ENCODE assay signal across 1 cellular context in the genomic region with DNA sequence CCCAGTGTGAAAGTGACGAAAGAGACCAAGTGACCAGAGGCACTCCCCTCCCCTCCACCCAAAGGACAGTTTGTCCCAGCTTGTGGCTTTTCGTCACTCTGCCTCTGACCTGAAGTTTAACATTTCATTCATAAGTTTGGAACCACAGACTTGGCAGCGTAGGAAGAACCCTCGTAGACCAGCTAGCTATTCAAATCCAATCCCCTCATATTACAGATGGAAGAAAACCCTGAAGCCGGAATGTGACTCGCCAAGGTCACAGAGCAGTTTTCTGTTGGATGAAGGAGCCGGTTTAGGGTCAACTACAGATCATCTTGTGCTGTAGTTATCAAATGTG.
A peak's percentile ranks its signal among the peaks of the same experiment; 100 is the strongest.
TF ChIP-seq lines count a peak whose summit lies in the region.

No MANE protein-coding gene starts in this region.

TF ChIP-seq in HepG2, 621 proteins besides CTCF, POLR2A, EP300 and RAD21 (continues in another document):
- TF ChIP-seq, protein P1, sequence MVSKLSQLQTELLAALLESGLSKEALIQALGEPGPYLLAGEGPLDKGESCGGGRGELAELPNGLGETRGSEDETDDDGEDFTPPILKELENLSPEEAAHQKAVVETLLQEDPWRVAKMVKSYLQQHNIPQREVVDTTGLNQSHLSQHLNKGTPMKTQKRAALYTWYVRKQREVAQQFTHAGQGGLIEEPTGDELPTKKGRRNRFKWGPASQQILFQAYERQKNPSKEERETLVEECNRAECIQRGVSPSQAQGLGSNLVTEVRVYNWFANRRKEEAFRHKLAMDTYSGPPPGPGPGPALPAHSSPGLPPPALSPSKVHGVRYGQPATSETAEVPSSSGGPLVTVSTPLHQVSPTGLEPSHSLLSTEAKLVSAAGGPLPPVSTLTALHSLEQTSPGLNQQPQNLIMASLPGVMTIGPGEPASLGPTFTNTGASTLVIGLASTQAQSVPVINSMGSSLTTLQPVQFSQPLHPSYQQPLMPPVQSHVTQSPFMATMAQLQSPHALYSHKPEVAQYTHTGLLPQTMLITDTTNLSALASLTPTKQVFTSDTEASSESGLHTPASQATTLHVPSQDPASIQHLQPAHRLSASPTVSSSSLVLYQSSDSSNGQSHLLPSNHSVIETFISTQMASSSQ (IDR thresholded peaks at IDR 0.05; ENCODE audit: low read depth): no peak
- TF ChIP-seq, protein P1 (CRISPR knock-in tag; IDR thresholded peaks at IDR 0.05; ENCODE audit: borderline replicate concordance): no peak
- TF ChIP-seq ZNF709 (CRISPR knock-in tag; IDR thresholded peaks at IDR 0.05): 0 out of 2 replicates have a peak, but pooled peaks have one; percentile 4
- no peak for TF ChIP-seq ZNF430 (CRISPR knock-in tag; IDR thresholded peaks at IDR 0.05)
- TF ChIP-seq ZBTB1 (CRISPR knock-in tag; IDR thresholded peaks at IDR 0.05; ENCODE audit: borderline replicate concordance): no peak
- no peak for TF ChIP-seq ZNF704 (CRISPR knock-in tag; IDR thresholded peaks at IDR 0.05; ENCODE audit: borderline replicate concordance)
- TF ChIP-seq HINFP (CRISPR knock-in tag; IDR thresholded peaks at IDR 0.05; ENCODE audit: low read depth): no peak
- no peak for TF ChIP-seq ZNF230 (CRISPR knock-in tag; IDR thresholded peaks at IDR 0.05)
- no peak for TF ChIP-seq NFYB (CRISPR knock-in tag; IDR thresholded peaks at IDR 0.05)
- TF ChIP-seq, protein P2, sequence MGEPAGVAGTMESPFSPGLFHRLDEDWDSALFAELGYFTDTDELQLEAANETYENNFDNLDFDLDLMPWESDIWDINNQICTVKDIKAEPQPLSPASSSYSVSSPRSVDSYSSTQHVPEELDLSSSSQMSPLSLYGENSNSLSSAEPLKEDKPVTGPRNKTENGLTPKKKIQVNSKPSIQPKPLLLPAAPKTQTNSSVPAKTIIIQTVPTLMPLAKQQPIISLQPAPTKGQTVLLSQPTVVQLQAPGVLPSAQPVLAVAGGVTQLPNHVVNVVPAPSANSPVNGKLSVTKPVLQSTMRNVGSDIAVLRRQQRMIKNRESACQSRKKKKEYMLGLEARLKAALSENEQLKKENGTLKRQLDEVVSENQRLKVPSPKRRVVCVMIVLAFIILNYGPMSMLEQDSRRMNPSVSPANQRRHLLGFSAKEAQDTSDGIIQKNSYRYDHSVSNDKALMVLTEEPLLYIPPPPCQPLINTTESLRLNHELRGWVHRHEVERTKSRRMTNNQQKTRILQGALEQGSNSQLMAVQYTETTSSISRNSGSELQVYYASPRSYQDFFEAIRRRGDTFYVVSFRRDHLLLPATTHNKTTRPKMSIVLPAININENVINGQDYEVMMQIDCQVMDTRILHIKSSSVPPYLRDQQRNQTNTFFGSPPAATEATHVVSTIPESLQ (CRISPR knock-in tag; conservative IDR thresholded peaks at IDR 0.05): no peak
- TF ChIP-seq ZNF780A (CRISPR knock-in tag; IDR thresholded peaks at IDR 0.05): no peak
- TF ChIP-seq ESRRA (CRISPR knock-in tag; IDR thresholded peaks at IDR 0.05; ENCODE audit: low read depth): peak; percentile 78
- TF ChIP-seq PREB (CRISPR knock-in tag; IDR thresholded peaks at IDR 0.05): 0 out of 2 replicates have a peak, but pooled peaks have one; percentile 29
- TF ChIP-seq CEBPG (CRISPR knock-in tag; IDR thresholded peaks at IDR 0.05): peak; percentile 58; the same call in 1 of the 2 replicates
- TF ChIP-seq FIP1L1 (IDR thresholded peaks at IDR 0.05; ENCODE audit: borderline replicate concordance, insufficient read depth, low read depth, low read length): no peak
- peak; percentile 45; the same call in 1 of the 2 replicates for TF ChIP-seq CEBPB (IDR thresholded peaks at IDR 0.05; ENCODE audit: borderline replicate concordance, low read depth, low read length)
- TF ChIP-seq, protein P3, sequence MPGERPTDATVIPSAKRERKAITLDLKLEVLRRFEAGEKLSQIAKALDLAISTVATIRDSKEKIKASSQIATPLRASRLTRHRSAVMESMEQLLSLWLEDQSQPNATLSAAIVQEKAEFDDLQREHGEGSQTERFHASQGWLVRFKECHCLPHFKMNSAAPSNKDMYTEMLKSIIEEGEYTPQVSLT (CRISPR knock-in tag; IDR thresholded peaks at IDR 0.05; ENCODE audit: borderline replicate concordance, low read depth): no peak
- no peak for TF ChIP-seq ATF2 (CRISPR knock-in tag; IDR thresholded peaks at IDR 0.05)
- 0 out of 2 replicates have a peak, but pooled peaks have one; percentile 18 for TF ChIP-seq ZNF800 (CRISPR knock-in tag; IDR thresholded peaks at IDR 0.05)
- TF ChIP-seq, protein P4, sequence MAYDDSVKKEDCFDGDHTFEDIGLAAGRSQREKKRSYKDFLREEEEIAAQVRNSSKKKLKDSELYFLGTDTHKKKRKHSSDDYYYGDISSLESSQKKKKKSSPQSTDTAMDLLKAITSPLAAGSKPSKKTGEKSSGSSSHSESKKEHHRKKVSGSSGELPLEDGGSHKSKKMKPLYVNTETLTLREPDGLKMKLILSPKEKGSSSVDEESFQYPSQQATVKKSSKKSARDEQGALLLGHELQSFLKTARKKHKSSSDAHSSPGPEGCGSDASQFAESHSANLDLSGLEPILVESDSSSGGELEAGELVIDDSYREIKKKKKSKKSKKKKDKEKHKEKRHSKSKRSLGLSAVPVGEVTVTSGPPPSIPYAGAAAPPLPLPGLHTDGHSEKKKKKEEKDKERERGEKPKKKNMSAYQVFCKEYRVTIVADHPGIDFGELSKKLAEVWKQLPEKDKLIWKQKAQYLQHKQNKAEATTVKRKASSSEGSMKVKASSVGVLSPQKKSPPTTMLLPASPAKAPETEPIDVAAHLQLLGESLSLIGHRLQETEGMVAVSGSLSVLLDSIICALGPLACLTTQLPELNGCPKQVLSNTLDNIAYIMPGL (CRISPR knock-in tag; IDR thresholded peaks at IDR 0.05; ENCODE audit: borderline replicate concordance in 1 of 2, low read depth in 1 of 2): no peak
- no peak for TF ChIP-seq ADNP (CRISPR knock-in tag; IDR thresholded peaks at IDR 0.05)
- TF ChIP-seq CENPT (CRISPR knock-in tag; IDR thresholded peaks at IDR 0.05; ENCODE audit: low read depth): no peak
- no peak for TF ChIP-seq ZNF142 (CRISPR knock-in tag; IDR thresholded peaks at IDR 0.05)
- TF ChIP-seq, protein P5, sequence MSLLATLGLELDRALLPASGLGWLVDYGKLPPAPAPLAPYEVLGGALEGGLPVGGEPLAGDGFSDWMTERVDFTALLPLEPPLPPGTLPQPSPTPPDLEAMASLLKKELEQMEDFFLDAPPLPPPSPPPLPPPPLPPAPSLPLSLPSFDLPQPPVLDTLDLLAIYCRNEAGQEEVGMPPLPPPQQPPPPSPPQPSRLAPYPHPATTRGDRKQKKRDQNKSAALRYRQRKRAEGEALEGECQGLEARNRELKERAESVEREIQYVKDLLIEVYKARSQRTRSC (CRISPR knock-in tag; IDR thresholded peaks at IDR 0.05; ENCODE audit: low read depth): no peak
- TF ChIP-seq SSRP1 (CRISPR knock-in tag; IDR thresholded peaks at IDR 0.05): no peak
